In genomic region chr16:88804173-88804551, GRCh38 we compare ENCODE assay signal across 8 cellular contexts. TPM values are rescaled to one million over a fixed set of nuclear protein-coding genes. Genes with fewer than 3 reads are reported as not detected.
DNase-seq lines count a peak whose midpoint lies in the region; ATAC-seq, FAIRE-seq and TF ChIP-seq lines count a peak whose summit lies in the region.

No MANE protein-coding gene starts in this region.

- CTCF ChIA-PET in HepG2 (lab: Yijun Ruan, JAX; ENCODE audit: low intra/inter-chr PET ratio, low total read pairs): no interaction called here

- TF ChIP-seq CTCF in HepG2 (CRISPR knock-in tag; IDR thresholded peaks at IDR 0.05) (no peak), right lobe of liver (IDR thresholded peaks at IDR 0.05) (no peak), vagina (IDR thresholded peaks at IDR 0.05) (no peak)

- no peaks in the 10 kb centered on the region for H4K20me1 ChIP-seq in HepG2 (ENCODE audit: insufficient read depth, low read length)

- H3K36me3 Mint-ChIP-seq in activated T-helper 17 cell treated with anti-CD3 and anti-CD28 coated beads, Interleukin-2, amount 50 U/mL, for 72 hours (ENCODE audit: low read depth): peaks cover 60% of the 10 kb centered on the region

- peak overlapping the region; percentile 77 for H3K9ac ChIP-seq in HepG2 (ENCODE audit: insufficient read depth, low read depth, low read length)
- H3K9ac ChIP-seq in iPS-20b (ENCODE audit: low read depth, low read length): peak overlapping the region; percentile 95

- no peaks in the 10 kb centered on the region for H3K27me3 Mint-ChIP-seq in activated T-helper 17 cell treated with anti-CD3 and anti-CD28 coated beads, Interleukin-2, amount 50 U/mL, for 72 hours

- H3K27ac Mint-ChIP-seq in activated T-helper 17 cell treated with anti-CD3 and anti-CD28 coated beads, Interleukin-2, amount 50 U/mL, for 72 hours: no peak overlapping the region

- H3K27ac ChIP-seq in HepG2 (ENCODE audit: extremely low read length, insufficient read depth, low read length) (peak overlapping the region; percentile 71), right lobe of liver (no peak overlapping the region), iPS-20b (ENCODE audit: low read length) (peak overlapping the region; percentile 71), vagina (no peak overlapping the region)

- no peak for TF ChIP-seq RAD21 in HepG2 (CRISPR knock-in tag; IDR thresholded peaks at IDR 0.05)

- TF ChIP-seq EP300 in HepG2 (IDR thresholded peaks at IDR 0.05; ENCODE audit: low read depth in 2 of 2, low read length in 2 of 2) (no peak), HepG2 (CRISPR knock-in tag; IDR thresholded peaks at IDR 0.05; ENCODE audit: borderline replicate concordance) (no peak)

- FAIRE-seq in HepG2 (lab: Jason Lieb, UNC): no peak

- no peaks in the 10 kb centered on the region for H3K9me3 Mint-ChIP-seq in activated T-helper 17 cell treated with anti-CD3 and anti-CD28 coated beads, Interleukin-2, amount 50 U/mL, for 72 hours

- in situ Hi-C loops in HepG2 (cut with HindIII; ENCODE audit: extremely low pct_ligation_motif_present, low pct_unique_long_range_greater_than_20kb): loop anchor here (5.0 kb wide), 1 partner anchor 47 kb away; no protein-coding TSS in a partner anchor

- WGBS in HepG2 (ENCODE audit: low lambda C conversion rate): 0% methylated on average over 9 of the region's 16 CpGs
- 0% methylated on average over 8 of the region's 16 CpGs for WGBS in right lobe of liver (ENCODE audit: insufficient coverage, low coverage, low lambda C conversion rate, missing lambda C conversion rate)

- intact Hi-C loops in HepG2 (cut with micrococcal nuclease; ENCODE audit: unreplicated experiment) (no loop called here), right lobe of liver (cut with DNase I) (no loop called here), vagina (cut with DNase I) (no loop called here)

- H3K9me3 ChIP-seq in HepG2 (ENCODE audit: low read length) (no peaks in the 10 kb centered on the region), right lobe of liver (no peaks in the 10 kb centered on the region), iPS-20b (ENCODE audit: insufficient read depth, low read depth, low read length) (no peaks in the 10 kb centered on the region), vagina (no peaks in the 10 kb centered on the region)

- H3K27me3 ChIP-seq in HepG2 (ENCODE audit: control insufficient read depth in 1 of 2, insufficient read depth in 2 of 2, low read length in 2 of 2): no peaks in the 10 kb centered on the region
- no peaks in the 10 kb centered on the region for H3K27me3 ChIP-seq in right lobe of liver
- H3K27me3 ChIP-seq in iPS-20b (ENCODE audit: insufficient read depth, low read length): no peaks in the 10 kb centered on the region
- H3K27me3 ChIP-seq in vagina: no peaks in the 10 kb centered on the region

- peak overlapping the region; percentile 60 for H3K4me3 Mint-ChIP-seq in activated T-helper 17 cell treated with anti-CD3 and anti-CD28 coated beads, Interleukin-2, amount 50 U/mL, for 72 hours

- TF ChIP-seq POLR2A in HepG2 (IDR thresholded peaks at IDR 0.05; ENCODE audit: insufficient read depth in 1 of 2, low read depth in 2 of 2, low read length in 2 of 2) (peak in 1 of 2 experiments; percentile 57; a peak in 2 of 4 replicates), right lobe of liver (IDR thresholded peaks at IDR 0.05) (no peak), vagina (IDR thresholded peaks at IDR 0.05) (no peak)

- ATAC-seq in HepG2 (no peak; the same call in 2 of the 3 replicates), right lobe of liver (no peak), HG03175 (IDR thresholded peaks at IDR 0.05; ENCODE audit: unreplicated experiment) (no peak)
- ATAC-seq in activated T-helper 17 cell treated with anti-CD3 and anti-CD28 coated beads, Interleukin-2, amount 50 U/mL, for 72 hours (replicated peaks): no peak

- DNase-seq in HepG2 (ENCODE audit: low spot score): no peak
- no peak for DNase-seq in right lobe of liver
- DNase-seq in vagina (ENCODE audit: extremely low spot score in 2 of 2): no peak
- no peak for DNase-seq in globus pallidus (ENCODE audit: low spot score)
- no peak for DNase-seq in NCI-H2107 (lab: John Stamatoyannopoulos, UW)

- no peak overlapping the region for H2AFZ ChIP-seq in HepG2 (ENCODE audit: low read length)

- H3K4me1 ChIP-seq in HepG2 (ENCODE audit: insufficient read depth, low read length) (peaks cover 24% of the 10 kb centered on the region), right lobe of liver (peaks cover 0 to 12% (median 0%) of the 10 kb centered on the region in 4 donors), iPS-20b (ENCODE audit: insufficient read depth, low read length) (peaks cover 6% of the 10 kb centered on the region; the same call in 1 of the 2 replicates), vagina (peaks cover 25% of the 10 kb centered on the region)

- POLR2A ChIA-PET in HepG2 (lab: Yijun Ruan, JAX): interaction anchor here (2.2 kb wide), 1 partner anchor 44 kb away, joined by 6 read pairs; no protein-coding TSS in a partner anchor

- peak overlapping the region; percentile 73 to 88 (median 76) for H3K4me3 ChIP-seq in HepG2 (replicated peaks in 1 of 3; ENCODE audit: insufficient read depth in 1 of 3, low read depth in 2 of 3, low read length in 3 of 3)
- peak overlapping the region in 1 of 3 donors; percentile 65 for H3K4me3 ChIP-seq in right lobe of liver
- peak overlapping the region; percentile 95 for H3K4me3 ChIP-seq in iPS-20b (ENCODE audit: low read length)
- peak overlapping the region; percentile 54 to 65 for H3K4me3 ChIP-seq in vagina

- H3K79me2 ChIP-seq in HepG2 (ENCODE audit: insufficient read depth, low read length): peaks cover 14% of the 10 kb centered on the region

- peak overlapping the region; percentile 99 for H3K4me2 ChIP-seq in HepG2 (ENCODE audit: low read depth, low read length)

- peaks cover 9% of the 10 kb centered on the region for H3K4me1 Mint-ChIP-seq in activated T-helper 17 cell treated with anti-CD3 and anti-CD28 coated beads, Interleukin-2, amount 50 U/mL, for 72 hours

- H3K36me3 ChIP-seq in HepG2 (replicated peaks in 1 of 2; ENCODE audit: control insufficient read depth in 1 of 2, insufficient read depth in 2 of 2, low read length in 2 of 2) (peaks cover 11 to 32% of the 10 kb centered on the region in 2 experiments), right lobe of liver (peaks cover 0 to 5% (median 0%) of the 10 kb centered on the region in 4 donors), iPS-20b (ENCODE audit: insufficient read depth, low read depth, low read length) (peaks cover 45% of the 10 kb centered on the region), vagina (peaks cover 0 to 6% of the 10 kb centered on the region in 2 donors)

- TSS peak; percentile 59 for BruUV-seq in HepG2 (replicated peaks; lab: Mats Ljungman, UMichigan)

RNA-seq across cellular contexts. Expression of gene CDT1, which starts 0.6 kb away (rescaled TPM):
- total RNA-seq in HepG2 (2016; rRNA removed; fragmentation: Illumina TruSeq; extraction: Trizol): 16.5 and 23.1 TPM in 2 replicates
- 14.3 and 18.2 TPM in 2 replicates for total RNA-seq in HepG2 (2016; cell fraction: cytosol; rRNA removed; fragmentation: Illumina TruSeq; extraction: Trizol; ENCODE audit: low read depth)
- total RNA-seq in HepG2 (2016; cell fraction: insoluble cytoplasmic fraction; rRNA removed; fragmentation: Illumina TruSeq; extraction: Trizol): 15.0 and 21.7 TPM in 2 replicates
- total RNA-seq in HepG2 (2016; cell fraction: membrane; rRNA removed; fragmentation: Illumina TruSeq; extraction: Trizol): 30.9 and 31.0 TPM in 2 replicates
- total RNA-seq in HepG2 (2016; cell fraction: nucleus; rRNA removed; fragmentation: Illumina TruSeq; extraction: Trizol): 12.6 and 18.8 TPM in 2 replicates
- 17.9 and 23.8 TPM in 2 replicates for polyA plus RNA-seq in HepG2 (2011; rRNA removed)
- polyA plus RNA-seq in HepG2 (2011; cell fraction: cytosol; rRNA removed): 15.0 and 37.3 TPM in 2 replicates
- polyA plus RNA-seq in HepG2 (2011; cell fraction: nucleus; rRNA removed): 29.6 and 46.8 TPM in 2 replicates
- polyA plus RNA-seq in HepG2 (2012): 13.5 and 17.6 TPM in 2 replicates
- 18.5 and 24.2 TPM in 2 replicates for polyA plus RNA-seq in HepG2 (2016; cell fraction: cytosol; fragmentation: Illumina TruSeq; extraction: Trizol; ENCODE audit: low read depth)
- polyA plus RNA-seq in HepG2 (2016; cell fraction: insoluble cytoplasmic fraction; fragmentation: Illumina TruSeq; extraction: Trizol; ENCODE audit: low read depth): 22.4 and 29.0 TPM in 2 replicates
- polyA plus RNA-seq in HepG2 (2016; cell fraction: membrane; fragmentation: Illumina TruSeq; extraction: Trizol; ENCODE audit: low read depth): 25.4 and 37.1 TPM in 2 replicates
- polyA plus RNA-seq in HepG2 (2016; cell fraction: nucleus; fragmentation: Illumina TruSeq; extraction: Trizol; ENCODE audit: insufficient read depth, low read depth): 34.6 and 39.8 TPM in 2 replicates
- 25.0 and 71.0 TPM in 2 replicates for polyA minus RNA-seq in HepG2 (2011; rRNA and poly(A)+ RNA removed; ENCODE audit: low replicate concordance)
- polyA minus RNA-seq in HepG2 (2011; cell fraction: cytosol; rRNA and poly(A)+ RNA removed): 28.6 and 52.8 TPM in 2 replicates
- 6.7 and 8.8 TPM in 2 replicates for polyA minus RNA-seq in HepG2 (2011; cell fraction: nucleus; rRNA and poly(A)+ RNA removed)
- total RNA-seq in right lobe of liver: 1 to 10 TPM in 2 of 6 experiments, under 1 TPM in 4; 0.22 to 9.6 (median 0.42) TPM
- total RNA-seq in activated T-helper 17 cell treated with anti-CD3 and anti-CD28 coated beads, Interleukin-2, amount 50 U/mL, for 72 hours: 100 to 1,000 TPM in 1 of 2 donors, 10 to 100 TPM in 1; 96.6 to 141 TPM
- 10.8 TPM for total RNA-seq in vagina

RNA-seq across cellular contexts. Expression of gene APRT, which starts 7.6 kb away (rescaled TPM):
- total RNA-seq in HepG2 (2016; rRNA removed; fragmentation: Illumina TruSeq; extraction: Trizol) (242 and 274 TPM in 2 replicates), right lobe of liver (100 to 1,000 TPM in 2 of 6 experiments, 10 to 100 TPM in 4; 61.4 to 120 (median 74.1) TPM), vagina (134 TPM)
- 163 and 167 TPM in 2 replicates for total RNA-seq in HepG2 (2016; cell fraction: cytosol; rRNA removed; fragmentation: Illumina TruSeq; extraction: Trizol; ENCODE audit: low read depth)
- total RNA-seq in HepG2 (2016; cell fraction: insoluble cytoplasmic fraction; rRNA removed; fragmentation: Illumina TruSeq; extraction: Trizol): 238 and 275 TPM in 2 replicates
- total RNA-seq in HepG2 (2016; cell fraction: membrane; rRNA removed; fragmentation: Illumina TruSeq; extraction: Trizol): 188 and 208 TPM in 2 replicates
- total RNA-seq in HepG2 (2016; cell fraction: nucleus; rRNA removed; fragmentation: Illumina TruSeq; extraction: Trizol): 99.7 and 110 TPM in 2 replicates
- 155 and 210 TPM in 2 replicates for polyA plus RNA-seq in HepG2 (2011; rRNA removed)
- 94.2 and 153 TPM in 2 replicates for polyA plus RNA-seq in HepG2 (2011; cell fraction: cytosol; rRNA removed)
- 101 and 126 TPM in 2 replicates for polyA plus RNA-seq in HepG2 (2011; cell fraction: nucleus; rRNA removed)
- polyA plus RNA-seq in HepG2 (2012): 136 and 175 TPM in 2 replicates
- 172 and 184 TPM in 2 replicates for polyA plus RNA-seq in HepG2 (2016; cell fraction: cytosol; fragmentation: Illumina TruSeq; extraction: Trizol; ENCODE audit: low read depth)
- polyA plus RNA-seq in HepG2 (2016; cell fraction: insoluble cytoplasmic fraction; fragmentation: Illumina TruSeq; extraction: Trizol; ENCODE audit: low read depth): 339 and 349 TPM in 2 replicates
- 196 and 203 TPM in 2 replicates for polyA plus RNA-seq in HepG2 (2016; cell fraction: membrane; fragmentation: Illumina TruSeq; extraction: Trizol; ENCODE audit: low read depth)
- polyA plus RNA-seq in HepG2 (2016; cell fraction: nucleus; fragmentation: Illumina TruSeq; extraction: Trizol; ENCODE audit: insufficient read depth, low read depth): 192 and 201 TPM in 2 replicates
- 83.2 and 86.7 TPM in 2 replicates for polyA minus RNA-seq in HepG2 (2011; rRNA and poly(A)+ RNA removed; ENCODE audit: low replicate concordance)
- 75.3 and 84.8 TPM in 2 replicates for polyA minus RNA-seq in HepG2 (2011; cell fraction: cytosol; rRNA and poly(A)+ RNA removed)
- 35.7 and 49.8 TPM in 2 replicates for polyA minus RNA-seq in HepG2 (2011; cell fraction: nucleus; rRNA and poly(A)+ RNA removed)
- 100 to 1,000 TPM; 132 to 139 TPM for total RNA-seq in activated T-helper 17 cell treated with anti-CD3 and anti-CD28 coated beads, Interleukin-2, amount 50 U/mL, for 72 hours

RNA-seq across cellular contexts. Expression of gene PIEZO1, which starts 19.1 kb away (rescaled TPM):
- total RNA-seq in HepG2 (2016; rRNA removed; fragmentation: Illumina TruSeq; extraction: Trizol) (32.5 and 85.0 TPM in 2 replicates), right lobe of liver (10 to 100 TPM; 48.9 to 91.9 (median 64.4) TPM), vagina (184 TPM)
- total RNA-seq in HepG2 (2016; cell fraction: cytosol; rRNA removed; fragmentation: Illumina TruSeq; extraction: Trizol; ENCODE audit: low read depth): 42.1 and 42.4 TPM in 2 replicates
- 27.7 and 89.8 TPM in 2 replicates for total RNA-seq in HepG2 (2016; cell fraction: insoluble cytoplasmic fraction; rRNA removed; fragmentation: Illumina TruSeq; extraction: Trizol)
- 37.0 TPM in 2 replicates for total RNA-seq in HepG2 (2016; cell fraction: membrane; rRNA removed; fragmentation: Illumina TruSeq; extraction: Trizol)
- total RNA-seq in HepG2 (2016; cell fraction: nucleus; rRNA removed; fragmentation: Illumina TruSeq; extraction: Trizol): 117 and 146 TPM in 2 replicates
- polyA plus RNA-seq in HepG2 (2011; rRNA removed): 67.9 and 93.5 TPM in 2 replicates
- 42.8 and 69.2 TPM in 2 replicates for polyA plus RNA-seq in HepG2 (2011; cell fraction: cytosol; rRNA removed)
- polyA plus RNA-seq in HepG2 (2011; cell fraction: nucleus; rRNA removed): 643 and 860 TPM in 2 replicates
- polyA plus RNA-seq in HepG2 (2012): 52.4 and 78.3 TPM in 2 replicates
- 12.7 and 13.6 TPM in 2 replicates for polyA plus RNA-seq in HepG2 (2016; cell fraction: cytosol; fragmentation: Illumina TruSeq; extraction: Trizol; ENCODE audit: low read depth)
- polyA plus RNA-seq in HepG2 (2016; cell fraction: insoluble cytoplasmic fraction; fragmentation: Illumina TruSeq; extraction: Trizol; ENCODE audit: low read depth): 33.4 and 36.7 TPM in 2 replicates
- polyA plus RNA-seq in HepG2 (2016; cell fraction: membrane; fragmentation: Illumina TruSeq; extraction: Trizol; ENCODE audit: low read depth): 20.6 and 22.7 TPM in 2 replicates
- 296 and 336 TPM in 2 replicates for polyA plus RNA-seq in HepG2 (2016; cell fraction: nucleus; fragmentation: Illumina TruSeq; extraction: Trizol; ENCODE audit: insufficient read depth, low read depth)
- 101 and 184 TPM in 2 replicates for polyA minus RNA-seq in HepG2 (2011; rRNA and poly(A)+ RNA removed; ENCODE audit: low replicate concordance)
- polyA minus RNA-seq in HepG2 (2011; cell fraction: cytosol; rRNA and poly(A)+ RNA removed): 44.8 and 52.9 TPM in 2 replicates
- 89.5 and 109 TPM in 2 replicates for polyA minus RNA-seq in HepG2 (2011; cell fraction: nucleus; rRNA and poly(A)+ RNA removed)
- 100 to 1,000 TPM; 197 to 326 TPM for total RNA-seq in activated T-helper 17 cell treated with anti-CD3 and anti-CD28 coated beads, Interleukin-2, amount 50 U/mL, for 72 hours

RNA-seq across cellular contexts. Expression of gene GALNS, which starts 52.6 kb away (rescaled TPM):
- 2.8 and 9.2 TPM in 2 replicates for total RNA-seq in HepG2 (2016; rRNA removed; fragmentation: Illumina TruSeq; extraction: Trizol)
- 3.6 and 3.7 TPM in 2 replicates for total RNA-seq in HepG2 (2016; cell fraction: cytosol; rRNA removed; fragmentation: Illumina TruSeq; extraction: Trizol; ENCODE audit: low read depth)
- total RNA-seq in HepG2 (2016; cell fraction: insoluble cytoplasmic fraction; rRNA removed; fragmentation: Illumina TruSeq; extraction: Trizol): 2.6 and 11.0 TPM in 2 replicates
- total RNA-seq in HepG2 (2016; cell fraction: membrane; rRNA removed; fragmentation: Illumina TruSeq; extraction: Trizol): 4.2 and 5.1 TPM in 2 replicates
- 12.2 and 14.1 TPM in 2 replicates for total RNA-seq in HepG2 (2016; cell fraction: nucleus; rRNA removed; fragmentation: Illumina TruSeq; extraction: Trizol)
- 9.5 and 9.8 TPM in 2 replicates for polyA plus RNA-seq in HepG2 (2011; rRNA removed)
- 7.1 and 10.3 TPM in 2 replicates for polyA plus RNA-seq in HepG2 (2011; cell fraction: cytosol; rRNA removed)
- polyA plus RNA-seq in HepG2 (2011; cell fraction: nucleus; rRNA removed): 30.6 and 39.2 TPM in 2 replicates
- polyA plus RNA-seq in HepG2 (2012): 8.2 and 13.0 TPM in 2 replicates
- 2.4 and 2.8 TPM in 2 replicates for polyA plus RNA-seq in HepG2 (2016; cell fraction: cytosol; fragmentation: Illumina TruSeq; extraction: Trizol; ENCODE audit: low read depth)
- polyA plus RNA-seq in HepG2 (2016; cell fraction: insoluble cytoplasmic fraction; fragmentation: Illumina TruSeq; extraction: Trizol; ENCODE audit: low read depth): 4.4 and 4.7 TPM in 2 replicates
- 4.1 and 4.7 TPM in 2 replicates for polyA plus RNA-seq in HepG2 (2016; cell fraction: membrane; fragmentation: Illumina TruSeq; extraction: Trizol; ENCODE audit: low read depth)
- 27.3 and 29.9 TPM in 2 replicates for polyA plus RNA-seq in HepG2 (2016; cell fraction: nucleus; fragmentation: Illumina TruSeq; extraction: Trizol; ENCODE audit: insufficient read depth, low read depth)
- 11.5 and 13.9 TPM in 2 replicates for polyA minus RNA-seq in HepG2 (2011; rRNA and poly(A)+ RNA removed; ENCODE audit: low replicate concordance)
- 5.2 and 6.1 TPM in 2 replicates for polyA minus RNA-seq in HepG2 (2011; cell fraction: cytosol; rRNA and poly(A)+ RNA removed)
- polyA minus RNA-seq in HepG2 (2011; cell fraction: nucleus; rRNA and poly(A)+ RNA removed): 13.4 and 18.0 TPM in 2 replicates
- total RNA-seq in right lobe of liver: 10 to 100 TPM in 5 of 6 experiments, 1 to 10 TPM in 1; 9.2 to 20.6 (median 16.5) TPM
- 10 to 100 TPM; 37.6 to 73.0 TPM for total RNA-seq in activated T-helper 17 cell treated with anti-CD3 and anti-CD28 coated beads, Interleukin-2, amount 50 U/mL, for 72 hours
- total RNA-seq in vagina: 61.4 TPM

RNA-seq across cellular contexts. Expression of gene TRAPPC2L, which starts 52.8 kb away (rescaled TPM):
- total RNA-seq in HepG2 (2016; rRNA removed; fragmentation: Illumina TruSeq; extraction: Trizol): 107 and 158 TPM in 2 replicates
- total RNA-seq in HepG2 (2016; cell fraction: cytosol; rRNA removed; fragmentation: Illumina TruSeq; extraction: Trizol; ENCODE audit: low read depth): 39.7 and 49.5 TPM in 2 replicates
- 117 and 161 TPM in 2 replicates for total RNA-seq in HepG2 (2016; cell fraction: insoluble cytoplasmic fraction; rRNA removed; fragmentation: Illumina TruSeq; extraction: Trizol)
- 55.4 and 64.8 TPM in 2 replicates for total RNA-seq in HepG2 (2016; cell fraction: membrane; rRNA removed; fragmentation: Illumina TruSeq; extraction: Trizol)
- total RNA-seq in HepG2 (2016; cell fraction: nucleus; rRNA removed; fragmentation: Illumina TruSeq; extraction: Trizol): 54.9 and 68.3 TPM in 2 replicates
- polyA plus RNA-seq in HepG2 (2011; rRNA removed): 94.9 and 96.3 TPM in 2 replicates
- polyA plus RNA-seq in HepG2 (2011; cell fraction: cytosol; rRNA removed): 49.7 and 65.0 TPM in 2 replicates
- polyA plus RNA-seq in HepG2 (2011; cell fraction: nucleus; rRNA removed): 60.0 and 63.3 TPM in 2 replicates
- 72.5 and 94.4 TPM in 2 replicates for polyA plus RNA-seq in HepG2 (2012)
- 51.9 and 69.2 TPM in 2 replicates for polyA plus RNA-seq in HepG2 (2016; cell fraction: cytosol; fragmentation: Illumina TruSeq; extraction: Trizol; ENCODE audit: low read depth)
- polyA plus RNA-seq in HepG2 (2016; cell fraction: insoluble cytoplasmic fraction; fragmentation: Illumina TruSeq; extraction: Trizol; ENCODE audit: low read depth): 217 and 222 TPM in 2 replicates
- polyA plus RNA-seq in HepG2 (2016; cell fraction: membrane; fragmentation: Illumina TruSeq; extraction: Trizol; ENCODE audit: low read depth): 75.4 and 76.3 TPM in 2 replicates
- polyA plus RNA-seq in HepG2 (2016; cell fraction: nucleus; fragmentation: Illumina TruSeq; extraction: Trizol; ENCODE audit: insufficient read depth, low read depth): 124 and 134 TPM in 2 replicates
- polyA minus RNA-seq in HepG2 (2011; rRNA and poly(A)+ RNA removed; ENCODE audit: low replicate concordance): 63.0 and 105 TPM in 2 replicates
- 10.9 and 13.1 TPM in 2 replicates for polyA minus RNA-seq in HepG2 (2011; cell fraction: cytosol; rRNA and poly(A)+ RNA removed)
- 45.4 and 54.3 TPM in 2 replicates for polyA minus RNA-seq in HepG2 (2011; cell fraction: nucleus; rRNA and poly(A)+ RNA removed)
- 10 to 100 TPM; 15.1 to 25.5 (median 20.1) TPM for total RNA-seq in right lobe of liver
- 10 to 100 TPM; 51.1 to 73.9 TPM for total RNA-seq in activated T-helper 17 cell treated with anti-CD3 and anti-CD28 coated beads, Interleukin-2, amount 50 U/mL, for 72 hours
- total RNA-seq in vagina: 50.8 TPM

Comparison
In these comparisons a context has a peak if more than half of its experiments do, and no peak if none do; other contexts are left out.
1. H3K27ac ChIP-seq: peak in HepG2 (single experiment) and iPS-20b (single experiment); none in right lobe of liver (0 of 3) and vagina (single experiment).